1 cellular context compared by ENCODE assay signal in the genomic region with DNA sequence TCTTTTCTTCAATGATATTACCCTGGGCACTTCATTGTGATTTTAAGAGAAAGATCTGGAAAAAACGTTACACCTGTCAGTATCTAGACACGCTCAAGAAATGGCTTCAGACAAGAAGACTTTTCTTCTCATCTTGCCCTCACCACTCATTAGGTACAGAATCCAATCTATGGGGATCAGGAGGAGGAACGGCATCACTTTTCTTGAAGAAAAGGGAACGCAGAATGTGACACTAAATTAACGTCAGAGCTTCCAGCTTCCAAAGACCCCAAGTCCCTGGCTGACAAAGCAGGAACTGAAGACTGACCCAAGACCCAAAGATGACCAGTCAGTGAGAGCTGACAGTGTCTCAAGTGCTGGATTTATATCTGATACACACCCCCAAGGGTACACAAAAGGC.
TF ChIP-seq lines count a peak whose summit lies in the region.

No MANE protein-coding gene starts in this region.

TF ChIP-seq in HepG2, 621 proteins besides CTCF, POLR2A, EP300 and RAD21:
- TF ChIP-seq SALL2 (CRISPR knock-in tag; IDR thresholded peaks at IDR 0.05) (0 out of 2 replicates have a peak, but pooled peaks have one; percentile 25), ZNF543 (CRISPR knock-in tag; IDR thresholded peaks at IDR 0.05) (no peak)
